ENCODE assay signal across 8 cellular contexts in the genomic region with DNA sequence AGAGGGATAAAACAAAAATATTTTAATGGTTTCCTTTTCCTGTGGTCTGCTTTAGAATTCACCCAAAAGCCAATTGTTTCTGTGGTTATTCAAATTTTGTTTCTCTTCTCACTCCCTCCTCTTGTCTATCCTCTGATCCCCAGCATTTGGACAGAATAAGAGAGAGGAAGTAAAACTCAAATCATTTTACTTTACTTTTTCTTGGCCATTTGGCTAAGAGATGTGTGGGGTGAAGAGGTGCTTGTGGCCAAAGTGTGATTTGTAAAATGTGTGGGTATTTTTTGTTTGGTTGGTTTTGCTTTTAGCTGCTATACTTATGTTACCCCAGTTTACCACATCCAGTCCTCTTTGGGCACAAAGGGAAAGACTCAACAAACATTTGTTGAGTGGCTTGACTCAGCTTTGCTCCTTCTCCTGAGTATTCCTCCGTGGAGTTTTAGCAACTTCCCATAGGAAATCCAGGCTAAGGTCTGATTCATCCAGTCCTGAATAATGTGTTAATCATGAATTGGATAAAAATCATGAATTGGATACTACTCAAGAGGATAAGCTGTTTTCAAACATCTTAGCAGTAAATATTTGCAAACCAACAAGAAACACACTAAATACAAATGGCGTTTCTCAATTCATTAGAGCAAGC.
DNase-seq lines count a peak whose midpoint lies in the region; ATAC-seq and TF ChIP-seq lines count a peak whose summit lies in the region.

No MANE protein-coding gene starts in this region.

- H3K36me3 ChIP-seq in IMR-90 (ENCODE audit: control insufficient read depth, insufficient read depth, low read length) (no peaks in the 10 kb centered on the region), mesendoderm (ENCODE audit: control insufficient read depth, insufficient read depth, low read length) (no peaks in the 10 kb centered on the region)

- no peak overlapping the region for H2BK120ac ChIP-seq in IMR-90 (ENCODE audit: low read depth, low read length)
- no peak overlapping the region for H2BK120ac ChIP-seq in mesendoderm (ENCODE audit: low read depth, low read length)

- CTCF ChIA-PET in IMR-90 (lab: Yijun Ruan, JAX): no interaction called here

- no peak overlapping the region for H2AFZ ChIP-seq in IMR-90 (replicated peaks; ENCODE audit: low read length, poor library complexity)

- no peak overlapping the region for H2BK5ac ChIP-seq in IMR-90 (ENCODE audit: low read depth, low read length, poor library complexity, severe bottlenecking)
- no peak overlapping the region for H2BK5ac ChIP-seq in mesendoderm (ENCODE audit: low read length)

- H3K27ac ChIP-seq in IMR-90 (ENCODE audit: insufficient read depth, low read length) (no peak overlapping the region; the same call in 1 of the 2 replicates), foreskin keratinocyte (no peak overlapping the region), mesendoderm (ENCODE audit: low read depth, low read length) (no peak overlapping the region)

- peak overlapping the region; percentile 5; the same call in 1 of the 2 replicates for H3K14ac ChIP-seq in IMR-90 (replicated peaks; ENCODE audit: low read depth, low read length)

- TF ChIP-seq CTCF in GM13976 (IDR thresholded peaks at IDR 0.05; ENCODE audit: borderline replicate concordance, control extremely low read depth, extremely low read depth, insufficient read depth, missing control alignments): no peak
- TF ChIP-seq CTCF in IMR-90 (conservative IDR thresholded peaks at IDR 0.05; ENCODE audit: low read depth, low read length): no peak
- no peak for TF ChIP-seq CTCF in foreskin keratinocyte (conservative IDR thresholded peaks at IDR 0.05)

- DNase-seq in GM13976 (ENCODE audit: low spot score): peak; percentile 50
- DNase-seq in IMR-90: peak; percentile 73
- DNase-seq in foreskin keratinocyte: peak in 1 of 2 donors; percentile 39
- no peak for DNase-seq in NCI-H1048 (lab: John Stamatoyannopoulos, UW)
- no peak for DNase-seq in mesendoderm
- DNase-seq in NCI-H1092 treated with DMSO at 0.1 percent for 48 hours (lab: John Stamatoyannopoulos, UW): no peak
- no peak for DNase-seq in NCI-H510A treated with DMSO at 0.1 percent for 48 hours (lab: John Stamatoyannopoulos, UW)

- H3K9me3 ChIP-seq in IMR-90 (ENCODE audit: control insufficient read depth, insufficient read depth, low read length): no peaks in the 10 kb centered on the region

- H4K91ac ChIP-seq in IMR-90 (ENCODE audit: insufficient read depth, low read depth, low read length): no peak overlapping the region

- H3K4me3 ChIP-seq in IMR-90 (ENCODE audit: insufficient read depth, low read depth, low read length): no peak overlapping the region
- no peak overlapping the region for H3K4me3 ChIP-seq in mesendoderm (ENCODE audit: low read length)

- in situ Hi-C loops in GM13976 (cut with MboI; ENCODE audit: low sequenced_read_pairs, unreplicated experiment): no loop called here
- in situ Hi-C loops in IMR-90 (cut with MboI; ENCODE audit: low sequenced_read_pairs): no loop called here

- H2BK15ac ChIP-seq in IMR-90 (ENCODE audit: low read depth, low read length) (no peak overlapping the region), mesendoderm (replicated peaks; ENCODE audit: low read depth) (no peak overlapping the region)

- no CpG with 5 or more reads among the region's 2 CpGs for WGBS in IMR-90 (ENCODE audit: extremely low coverage in 2 of 2, insufficient read length in 1 of 2), 2 experiments
- WGBS in mesendoderm (ENCODE audit: extremely low coverage, insufficient coverage, low lambda C conversion rate): no CpG with 5 or more reads among the region's 2 CpGs

- intact Hi-C loops in IMR-90 (cut with micrococcal nuclease): no loop called here

- TF ChIP-seq RAD21 in IMR-90 (IDR thresholded peaks at IDR 0.05; ENCODE audit: low read length): no peak

- no peak for TF ChIP-seq POLR2A in IMR-90 (IDR thresholded peaks at IDR 0.05; ENCODE audit: low read depth, low read length)

- POLR2A ChIA-PET in IMR-90 (lab: Charles Lee; ENCODE audit: unreplicated experiment): no interaction called here

- H3K4me2 ChIP-seq in IMR-90 (ENCODE audit: low read depth, low read length): no peak overlapping the region
- H3K4me2 ChIP-seq in mesendoderm (ENCODE audit: low read length): no peak overlapping the region

- no peak overlapping the region for H3K23ac ChIP-seq in IMR-90 (ENCODE audit: low read depth, low read length)
- H3K23ac ChIP-seq in mesendoderm (ENCODE audit: low read length): no peak overlapping the region

- no peak overlapping the region; the same call in 1 of the 2 replicates for H3K4ac ChIP-seq in IMR-90 (ENCODE audit: low read depth, low read length)
- H3K4ac ChIP-seq in mesendoderm (ENCODE audit: low read depth, low read length): no peak overlapping the region

- no peaks in the 10 kb centered on the region for H3K4me1 ChIP-seq in IMR-90 (ENCODE audit: control insufficient read depth, insufficient read depth, low read length)
- no peaks in the 10 kb centered on the region for H3K4me1 ChIP-seq in foreskin keratinocyte
- no peaks in the 10 kb centered on the region for H3K4me1 ChIP-seq in mesendoderm (ENCODE audit: control insufficient read depth, low read depth, low read length)

- no peak overlapping the region for H4K8ac ChIP-seq in IMR-90 (ENCODE audit: low read depth in 2 of 2, low read length in 2 of 2)
- no peak overlapping the region for H4K8ac ChIP-seq in mesendoderm (ENCODE audit: low read depth, low read length)

- H3K18ac ChIP-seq in IMR-90 (ENCODE audit: low read depth, low read length): peak overlapping the region; percentile 62; the same call in 1 of the 2 replicates
- H3K18ac ChIP-seq in mesendoderm (ENCODE audit: low read length): no peak overlapping the region

- 0 out of 2 replicates have a peak overlapping the region, but pooled peaks have one; percentile 51 for H4K5ac ChIP-seq in IMR-90 (ENCODE audit: low read depth, low read length)
- H4K5ac ChIP-seq in mesendoderm (ENCODE audit: low read length): no peak overlapping the region

- no peak overlapping the region for H2BK20ac ChIP-seq in IMR-90 (ENCODE audit: low read depth, low read length)

- BruUV-seq in IMR-90 (replicated peaks; lab: Mats Ljungman, UMichigan): no TSS peak

- H3K9ac ChIP-seq in IMR-90 (ENCODE audit: low read depth, low read length) (no peak overlapping the region), mesendoderm (ENCODE audit: low read length) (no peak overlapping the region)

- no peaks in the 10 kb centered on the region for H3K9me1 ChIP-seq in IMR-90 (ENCODE audit: insufficient read depth, low read length)

- no peak overlapping the region for H2AK9ac ChIP-seq in IMR-90 (replicated peaks; ENCODE audit: low read depth, low read length, poor library complexity)

- ATAC-seq in GM21619 (IDR thresholded peaks at IDR 0.05; ENCODE audit: unreplicated experiment) (peak; percentile 93), IMR-90 (ENCODE audit: low read depth) (peak; percentile 44; the same call in 1 of the 2 replicates), foreskin keratinocyte (peak; percentile 25)

- H2AK5ac ChIP-seq in IMR-90 (ENCODE audit: low read depth, low read length): no peak overlapping the region
- H2AK5ac ChIP-seq in mesendoderm (ENCODE audit: low read length): no peak overlapping the region

- H3K27me3 ChIP-seq in IMR-90 (ENCODE audit: control insufficient read depth, insufficient read depth, low read length): no peaks in the 10 kb centered on the region
- H3K27me3 ChIP-seq in foreskin keratinocyte: no peaks in the 10 kb centered on the region
- H3K27me3 ChIP-seq in mesendoderm (ENCODE audit: insufficient read depth, low read length, poor library complexity): no peaks in the 10 kb centered on the region

- no peaks in the 10 kb centered on the region for H4K20me1 ChIP-seq in IMR-90 (ENCODE audit: insufficient read depth, low read length)

- H3K79me2 ChIP-seq in mesendoderm (ENCODE audit: control insufficient read depth, insufficient read depth, low read length): no peaks in the 10 kb centered on the region

- H3K79me1 ChIP-seq in IMR-90 (ENCODE audit: low read depth in 1 of 2, low read length in 2 of 2): no peaks in the 10 kb centered on the region
- H3K79me1 ChIP-seq in mesendoderm (ENCODE audit: low read length): no peaks in the 10 kb centered on the region

- H3K56ac ChIP-seq in IMR-90 (ENCODE audit: extremely low read depth, insufficient read depth, low read length) (no peak overlapping the region), mesendoderm (ENCODE audit: low read length) (no peak overlapping the region)

- dilution Hi-C loops in IMR-90 (cut with HindIII; ENCODE audit: low sequenced_read_pairs, unreplicated experiment): no loop called here

TF ChIP-seq in IMR-90, 13 proteins besides CTCF, POLR2A, EP300 and RAD21 (continues in another document):
- no peak for TF ChIP-seq CEBPB (IDR thresholded peaks at IDR 0.05; ENCODE audit: low read depth, low read length)
- no peak for TF ChIP-seq FOS (IDR thresholded peaks at IDR 0.05; ENCODE audit: low read depth, low read length)
- no peak for TF ChIP-seq RCOR1 (IDR thresholded peaks at IDR 0.05; ENCODE audit: insufficient replicate concordance, low read length)
- no peak for TF ChIP-seq NFE2L2 (IDR thresholded peaks at IDR 0.05; ENCODE audit: low read depth, low read length)
- no peak for TF ChIP-seq CHD1 (IDR thresholded peaks at IDR 0.05; ENCODE audit: low read depth, low read length)
- TF ChIP-seq MAZ (IDR thresholded peaks at IDR 0.05; ENCODE audit: borderline replicate concordance, low read depth, low read length): no peak
- TF ChIP-seq MAFK (IDR thresholded peaks at IDR 0.05; ENCODE audit: low read depth, low read length): no peak
- TF ChIP-seq, protein P1, sequence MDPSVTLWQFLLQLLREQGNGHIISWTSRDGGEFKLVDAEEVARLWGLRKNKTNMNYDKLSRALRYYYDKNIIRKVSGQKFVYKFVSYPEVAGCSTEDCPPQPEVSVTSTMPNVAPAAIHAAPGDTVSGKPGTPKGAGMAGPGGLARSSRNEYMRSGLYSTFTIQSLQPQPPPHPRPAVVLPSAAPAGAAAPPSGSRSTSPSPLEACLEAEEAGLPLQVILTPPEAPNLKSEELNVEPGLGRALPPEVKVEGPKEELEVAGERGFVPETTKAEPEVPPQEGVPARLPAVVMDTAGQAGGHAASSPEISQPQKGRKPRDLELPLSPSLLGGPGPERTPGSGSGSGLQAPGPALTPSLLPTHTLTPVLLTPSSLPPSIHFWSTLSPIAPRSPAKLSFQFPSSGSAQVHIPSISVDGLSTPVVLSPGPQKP (IDR thresholded peaks at IDR 0.05; ENCODE audit: borderline replicate concordance, low read depth, low read length): no peak
- TF ChIP-seq SMC3 (IDR thresholded peaks at IDR 0.05; ENCODE audit: low read depth, low read length): no peak
- TF ChIP-seq RFX5 (IDR thresholded peaks at IDR 0.05; ENCODE audit: low read depth, low read length): no peak
- TF ChIP-seq MXI1 (IDR thresholded peaks at IDR 0.05; ENCODE audit: borderline replicate concordance, low read depth, low read length): no peak
- TF ChIP-seq BHLHE40 (IDR thresholded peaks at IDR 0.05; ENCODE audit: low read depth, low read length): no peak

Comparison
In these comparisons a context has a peak if more than half of its experiments do, and no peak if none do; other contexts are left out.
1. DNase-seq: peak in GM13976 (single experiment) and IMR-90 (single experiment); none in NCI-H1048 (single experiment), mesendoderm (single experiment), NCI-H1092 treated with DMSO at 0.1 percent for 48 hours (single experiment) and NCI-H510A treated with DMSO at 0.1 percent for 48 hours (single experiment).
2. ATAC-seq: peak in every context shown above with its lines; median percentile 93 in GM21619; 44 in IMR-90; 25 in foreskin keratinocyte.